8 cellular contexts compared by ENCODE assay signal in the genomic region with DNA sequence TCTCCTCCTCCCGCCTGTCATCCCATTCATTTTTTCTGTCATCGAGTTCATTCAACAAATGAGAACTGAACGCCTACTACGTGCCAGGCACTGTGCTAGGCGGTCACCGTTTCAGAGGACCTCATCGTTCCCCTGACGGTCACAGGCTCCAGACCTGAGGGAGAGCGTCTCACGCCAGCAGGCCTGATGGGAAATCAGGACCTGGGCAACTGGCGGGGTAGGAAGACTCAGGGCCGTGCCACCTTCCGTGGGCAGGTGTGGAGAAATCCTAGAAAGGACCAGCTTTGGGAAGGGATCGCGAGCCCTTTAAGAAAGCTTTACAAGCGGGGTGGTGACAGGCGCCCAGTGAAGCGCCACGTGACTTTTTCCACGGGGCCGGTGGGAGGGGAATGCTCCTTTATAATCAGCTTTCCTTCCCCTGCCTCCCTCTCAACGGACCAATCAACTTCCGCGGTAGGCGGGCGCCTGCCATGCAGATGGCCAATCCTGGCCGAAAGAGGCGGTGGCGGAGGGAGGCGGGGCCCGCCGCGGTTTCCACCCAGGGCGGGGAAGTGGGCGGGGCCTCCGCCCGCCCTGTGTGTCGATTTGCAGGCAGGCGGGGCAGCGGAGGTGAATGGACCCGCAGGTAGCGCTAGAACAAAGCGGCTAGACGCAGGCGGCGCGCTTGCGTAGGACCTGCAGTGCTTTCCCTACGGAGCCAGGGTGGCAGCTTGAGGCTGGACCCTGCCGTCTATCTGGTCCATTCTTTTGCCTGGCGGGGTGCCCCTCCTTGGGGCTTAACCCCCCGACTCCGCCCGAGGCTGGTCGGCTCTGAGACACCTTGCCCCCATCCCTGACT. TPM values are rescaled to one million over a fixed set of nuclear protein-coding genes. Genes with fewer than 3 reads are reported as not detected.
A peak's percentile ranks its signal among the peaks of the same experiment; 100 is the strongest.
DNase-seq lines count a peak whose midpoint lies in the region; ATAC-seq and TF ChIP-seq lines count a peak whose summit lies in the region.

No MANE protein-coding gene starts in this region.

- peak; percentile 74 for ATAC-seq in GM18907 (IDR thresholded peaks at IDR 0.05; ENCODE audit: unreplicated experiment)
- ATAC-seq in HG03139 (IDR thresholded peaks at IDR 0.05; ENCODE audit: unreplicated experiment), result peak; percentile 65

- no peaks in the 10 kb centered on the region for H4K20me1 ChIP-seq in mammary epithelial cell (ENCODE audit: insufficient read depth, low read length)

- in situ Hi-C loops in mammary epithelial cell (cut with MboI; ENCODE audit: low sequenced_read_pairs in 2 of 2), result loop anchor here (10.0 kb wide), 2 partner anchors 52 to 68 kb away; no protein-coding TSS in a partner anchor

- POLR2A ChIA-PET in AG04450 (lab: Yijun Ruan, JAX), result interaction anchor here (0.6 to 3.3 kb wide), 15 partner anchors 9 to 279 kb away, joined by 3 to 24 read pairs (median 4); partner anchors contain the start of genes POC1A, RPL29 and WDR82

- peaks cover 49% of the 10 kb centered on the region for H3K79me2 ChIP-seq in mammary epithelial cell (ENCODE audit: insufficient read depth, low read length)

- H3K9ac ChIP-seq in mammary epithelial cell (ENCODE audit: insufficient read depth, low read length), result peak overlapping the region; percentile 77
- H3K9ac ChIP-seq in skeletal muscle satellite cell (ENCODE audit: low read depth, low read length), result peak overlapping the region; percentile 85

- H3K27me3 ChIP-seq in AG04450 (ENCODE audit: control insufficient read depth, insufficient read depth, low read length), result no peaks in the 10 kb centered on the region
- no peaks in the 10 kb centered on the region for H3K27me3 ChIP-seq in WERI-Rb-1 (ENCODE audit: insufficient read depth, low read depth, severe bottlenecking)
- no peaks in the 10 kb centered on the region for H3K27me3 ChIP-seq in mammary epithelial cell (ENCODE audit: insufficient read depth, low read length)
- no peaks in the 10 kb centered on the region for H3K27me3 ChIP-seq in skeletal muscle satellite cell (ENCODE audit: control insufficient read depth, insufficient read depth, low read length)

- peak overlapping the region; percentile 75 for H2AFZ ChIP-seq in mammary epithelial cell (ENCODE audit: low read depth, low read length)

- CTCF ChIA-PET in AG04450 (lab: Charles Lee) (interaction anchor here (0.7 to 1.8 kb wide), 8 partner anchors 10 to 135 kb away, joined by 3 to 11 read pairs (median 3); partner anchors contain the start of genes ABHD14B, POC1A and RRP9), mammary epithelial cell (lab: Charles Lee; ENCODE audit: low non-redundant PET) (interaction anchor here (0.6 to 0.7 kb wide), 5 partner anchors 10 to 224 kb away, joined by 3 to 5 read pairs (median 3); no protein-coding TSS in a partner anchor)

- H3K36me3 ChIP-seq in WERI-Rb-1 (peaks cover 24% of the 10 kb centered on the region), mammary epithelial cell (ENCODE audit: insufficient read depth, low read length) (peaks cover 12% of the 10 kb centered on the region), skeletal muscle satellite cell (ENCODE audit: insufficient read depth, low read length) (peaks cover 17% of the 10 kb centered on the region)

- H3K27ac ChIP-seq in AG04450 (ENCODE audit: low read depth, low read length) (peak overlapping the region; percentile 77), WERI-Rb-1 (peak overlapping the region; percentile 77), mammary epithelial cell (ENCODE audit: insufficient read depth, low read depth, low read length) (peak overlapping the region; percentile 88)

- no TSS peak for BruUV-seq in mammary epithelial cell (replicated peaks; lab: Mats Ljungman, UMichigan)

- intact Hi-C loops in mammary epithelial cell (cut with micrococcal nuclease), result loop anchor here (1.0 kb wide), 1 partner anchor 66 kb away; no protein-coding TSS in a partner anchor

- peaks cover 66% of the 10 kb centered on the region for H3K4me1 ChIP-seq in mammary epithelial cell (ENCODE audit: insufficient read depth, low read length)
- H3K4me1 ChIP-seq in skeletal muscle satellite cell (ENCODE audit: control insufficient read depth, insufficient read depth, low read length), result peaks cover 34% of the 10 kb centered on the region

- 2% methylated on average over 14 of the region's 55 CpGs for WGBS in mammary epithelial cell (ENCODE audit: low coverage, missing lambda C conversion rate)

- peaks cover 3% of the 10 kb centered on the region; the same call in 1 of the 2 replicates for H3K9me3 ChIP-seq in AG04450 (ENCODE audit: control insufficient read depth, insufficient read depth, low read length)
- H3K9me3 ChIP-seq in WERI-Rb-1 (ENCODE audit: severe bottlenecking), result no peaks in the 10 kb centered on the region
- H3K9me3 ChIP-seq in mammary epithelial cell (replicated peaks; ENCODE audit: insufficient read depth, low read length), result no peaks in the 10 kb centered on the region
- H3K9me3 ChIP-seq in iPS-18c (ENCODE audit: control insufficient read depth, insufficient read depth, low read length), result no peaks in the 10 kb centered on the region
- no peaks in the 10 kb centered on the region for H3K9me3 ChIP-seq in skeletal muscle satellite cell (replicated peaks; ENCODE audit: low read length)

- dilution Hi-C loops in mammary epithelial cell (cut with HindIII; ENCODE audit: low sequenced_read_pairs), result loop anchor here (10.0 kb wide), 1 partner anchor 58 kb away; no protein-coding TSS in a partner anchor

- H3K4me3 ChIP-seq in AG04450 (ENCODE audit: low read depth, low read length), result peak overlapping the region; percentile 68
- peak overlapping the region; percentile 73 for H3K4me3 ChIP-seq in WERI-Rb-1 (ENCODE audit: low read depth, low read length)
- peak overlapping the region; percentile 45 to 64 (median 54) for H3K4me3 ChIP-seq in mammary epithelial cell (replicated peaks in 1 of 3; ENCODE audit: insufficient read depth in 1 of 3, low read depth in 2 of 3, low read length in 3 of 3)
- H3K4me3 ChIP-seq in iPS-18c (ENCODE audit: insufficient read depth, low read depth, low read length), result peak overlapping the region; percentile 44
- peak overlapping the region; percentile 80 for H3K4me3 ChIP-seq in skeletal muscle satellite cell (ENCODE audit: low read length)

- TF ChIP-seq CTCF in AG04450 (IDR thresholded peaks at IDR 0.05; ENCODE audit: low read depth, low read length), result no peak
- TF ChIP-seq CTCF in WERI-Rb-1 (IDR thresholded peaks at IDR 0.05; ENCODE audit: low read depth, low read length), result 0 out of 2 replicates have a peak, but pooled peaks have one; percentile 16
- peak in 1 of 2 donors; percentile 24 for TF ChIP-seq CTCF in mammary epithelial cell (conservative IDR thresholded peaks at IDR 0.05 in 1 of 2, IDR thresholded peaks at IDR 0.05 in 1 of 2; ENCODE audit: extremely low read depth in 1 of 2, insufficient read depth in 1 of 2, low read depth in 1 of 2, low read length in 2 of 2)

- DNase-seq in AG04450 (ENCODE audit: low read depth, low spot score) (peak; percentile 95), NCI-H2196 treated with DMSO at 0.1 percent for 48 hours (lab: John Stamatoyannopoulos, UW; ENCODE audit: unreplicated experiment) (peak; percentile 85), WERI-Rb-1 (peak; percentile 99), mammary epithelial cell (peak; percentile 100)

- H3K4me2 ChIP-seq in mammary epithelial cell (ENCODE audit: insufficient read depth, low read depth, low read length), result peak overlapping the region; percentile 97
- peak overlapping the region; percentile 94 for H3K4me2 ChIP-seq in skeletal muscle satellite cell (ENCODE audit: low read length)

RNA-seq across cellular contexts. Expression of gene DUSP7, which starts 0.8 kb away (rescaled TPM):
- 17.8 and 19.9 TPM in 2 replicates for polyA plus RNA-seq in AG04450 (2011; rRNA removed)
- polyA minus RNA-seq in AG04450 (2011; rRNA and poly(A)+ RNA removed), result 36.8 and 44.8 TPM in 2 replicates
- total RNA-seq in mammary epithelial cell, result 100 to 1,000 TPM in 1 of 2 donors, 10 to 100 TPM in 1; 64.7 to 167 TPM
- 212 TPM for polyA plus RNA-seq in mammary epithelial cell
- 293 TPM for polyA minus RNA-seq in mammary epithelial cell
- total RNA-seq in skeletal muscle satellite cell (2012; rRNA removed), result 11.4 and 12.2 TPM in 2 replicates

Comparison
In these comparisons a context has a peak if more than half of its experiments do, and no peak if none do; other contexts are left out.
1. Peak in every context shown above with its lines: DNase-seq, ATAC-seq, H3K4me3 ChIP-seq and H3K27ac ChIP-seq.
2. RNA of gene DUSP7, which starts 0.8 kb away (polyA plus RNA-seq): 212 TPM in mammary epithelial cell (single experiment); 17.8 to 19.9 TPM in AG04450; every median in the first group is over 10 times any median in the second.